ENCODE assay signal across 1 cellular context in genomic region chr16:1379054-1379862, GRCh38.
TF ChIP-seq lines count a peak whose summit lies in the region.

No MANE protein-coding gene starts in this region.

TF ChIP-seq in HepG2, 621 proteins besides CTCF, POLR2A, EP300 and RAD21 (continued from another document and continues in another):
- TF ChIP-seq ZNF354B (CRISPR knock-in tag; IDR thresholded peaks at IDR 0.05), result 0 out of 2 replicates have a peak, but pooled peaks have one; percentile 66
- peak; percentile 81 for TF ChIP-seq NFE2 (CRISPR knock-in tag; IDR thresholded peaks at IDR 0.05)
- TF ChIP-seq MAZ (IDR thresholded peaks at IDR 0.05; ENCODE audit: borderline replicate concordance, low read depth, low read length), result no peak
- TF ChIP-seq MAZ (CRISPR knock-in tag; IDR thresholded peaks at IDR 0.05; ENCODE audit: low read depth), result peak; percentile 29; the same call in 1 of the 2 replicates
- TF ChIP-seq MYC (CRISPR knock-in tag; IDR thresholded peaks at IDR 0.05; ENCODE audit: borderline replicate concordance), result peak; percentile 65; the same call in 1 of the 2 replicates
- no peak for TF ChIP-seq CBFB (CRISPR knock-in tag; IDR thresholded peaks at IDR 0.05)
- peak; percentile 68; the same call in 1 of the 2 replicates for TF ChIP-seq TGIF2 (CRISPR knock-in tag; IDR thresholded peaks at IDR 0.05)
- TF ChIP-seq CHD4 (IDR thresholded peaks at IDR 0.05; ENCODE audit: borderline replicate concordance, low read length), result no peak
- TF ChIP-seq ZNF10 (CRISPR knock-in tag; IDR thresholded peaks at IDR 0.05; ENCODE audit: borderline replicate concordance, low read depth), result no peak
- TF ChIP-seq ZSCAN22 (CRISPR knock-in tag; IDR thresholded peaks at IDR 0.05), result no peak
- TF ChIP-seq SOX5 (CRISPR knock-in tag; IDR thresholded peaks at IDR 0.05; ENCODE audit: borderline replicate concordance), result no peak
- TF ChIP-seq TBX2 (CRISPR knock-in tag; IDR thresholded peaks at IDR 0.05; ENCODE audit: borderline replicate concordance), result peak; percentile 42; the same call in 1 of the 2 replicates
- no peak for TF ChIP-seq ZNF782 (CRISPR knock-in tag; IDR thresholded peaks at IDR 0.05; ENCODE audit: borderline replicate concordance)
- no peak for TF ChIP-seq SMC3 (IDR thresholded peaks at IDR 0.05; ENCODE audit: low read length)
- TF ChIP-seq GLI4 (CRISPR knock-in tag; IDR thresholded peaks at IDR 0.05; ENCODE audit: borderline replicate concordance), result no peak; the same call in 1 of the 2 replicates
- 0 out of 2 replicates have a peak, but pooled peaks have one; percentile 33 for TF ChIP-seq PRDM15 (CRISPR knock-in tag; IDR thresholded peaks at IDR 0.05)
- TF ChIP-seq ZNF781 (CRISPR knock-in tag; IDR thresholded peaks at IDR 0.05; ENCODE audit: borderline replicate concordance, not compliant biosample characterization), result no peak
- TF ChIP-seq RBM22 (optimal IDR thresholded peaks at IDR 0.05; ENCODE audit: low read length), result no peak
- 0 out of 2 replicates have a peak, but pooled peaks have one; percentile 38 for TF ChIP-seq ZSCAN21 (CRISPR knock-in tag; IDR thresholded peaks at IDR 0.05; ENCODE audit: borderline replicate concordance)
- TF ChIP-seq ARNT2 (CRISPR knock-in tag; IDR thresholded peaks at IDR 0.05; ENCODE audit: low read depth), result peak; percentile 54; the same call in 1 of the 2 replicates
- TF ChIP-seq NFE2L1 (CRISPR knock-in tag; IDR thresholded peaks at IDR 0.05; ENCODE audit: borderline replicate concordance), result no peak; the same call in 1 of the 2 replicates
- peak; percentile 66 for TF ChIP-seq HDAC1 (CRISPR knock-in tag; IDR thresholded peaks at IDR 0.05)
- TF ChIP-seq ZHX2 (IDR thresholded peaks at IDR 0.05; ENCODE audit: low read depth), result no peak
- TF ChIP-seq ZHX2 (CRISPR knock-in tag; IDR thresholded peaks at IDR 0.05; ENCODE audit: borderline replicate concordance), result no peak
- no peak for TF ChIP-seq ETV6 (CRISPR knock-in tag; conservative IDR thresholded peaks at IDR 0.05)
- TF ChIP-seq ZNF891 (CRISPR knock-in tag; IDR thresholded peaks at IDR 0.05), result peak; percentile 31; the same call in 1 of the 2 replicates
- no peak for TF ChIP-seq ZNF383 (CRISPR knock-in tag; IDR thresholded peaks at IDR 0.05; ENCODE audit: borderline replicate concordance)
- TF ChIP-seq YEATS4 (CRISPR knock-in tag; IDR thresholded peaks at IDR 0.05; ENCODE audit: borderline replicate concordance), result peak; percentile 53; the same call in 1 of the 2 replicates
- peak; percentile 43 for TF ChIP-seq PHF8 (CRISPR knock-in tag; IDR thresholded peaks at IDR 0.05)
- TF ChIP-seq HDAC2 (CRISPR knock-in tag; IDR thresholded peaks at IDR 0.05), result peak; percentile 52; the same call in 1 of the 2 replicates
- TF ChIP-seq CCAR2 (optimal IDR thresholded peaks at IDR 0.05; ENCODE audit: low read depth, low read length), result no peak
- TF ChIP-seq SALL1 (CRISPR knock-in tag; IDR thresholded peaks at IDR 0.05), result 0 out of 2 replicates have a peak, but pooled peaks have one; percentile 48
- 0 out of 2 replicates have a peak, but pooled peaks have one; percentile 51 for TF ChIP-seq TFDP2 (CRISPR knock-in tag; IDR thresholded peaks at IDR 0.05)
- TF ChIP-seq ZBTB10 (CRISPR knock-in tag; IDR thresholded peaks at IDR 0.05; ENCODE audit: borderline replicate concordance), result no peak
- TF ChIP-seq PAX8 (CRISPR knock-in tag; IDR thresholded peaks at IDR 0.05; ENCODE audit: borderline replicate concordance), result no peak
- TF ChIP-seq ZNF530 (CRISPR knock-in tag; IDR thresholded peaks at IDR 0.05; ENCODE audit: low read depth), result no peak
- TF ChIP-seq TRIM22 (IDR thresholded peaks at IDR 0.05), result no peak
- TF ChIP-seq GFI1 (CRISPR knock-in tag; IDR thresholded peaks at IDR 0.05; ENCODE audit: borderline replicate concordance), result peak; percentile 54; the same call in 1 of the 2 replicates
- peak; percentile 44; the same call in 1 of the 2 replicates for TF ChIP-seq ZNF670 (CRISPR knock-in tag; IDR thresholded peaks at IDR 0.05; ENCODE audit: borderline replicate concordance)
- TF ChIP-seq ATF7-NPFF (CRISPR knock-in tag; IDR thresholded peaks at IDR 0.05; ENCODE audit: low read depth), result peak; percentile 61
- 0 out of 2 replicates have a peak, but pooled peaks have one; percentile 52 for TF ChIP-seq PRMT3 (CRISPR knock-in tag; IDR thresholded peaks at IDR 0.05; ENCODE audit: borderline replicate concordance, low read depth)
- no peak for TF ChIP-seq ZNF280D (CRISPR knock-in tag; IDR thresholded peaks at IDR 0.05)
- no peak; the same call in 1 of the 2 replicates for TF ChIP-seq GATAD1 (CRISPR knock-in tag; IDR thresholded peaks at IDR 0.05)
- TF ChIP-seq HDAC6 (IDR thresholded peaks at IDR 0.05; ENCODE audit: low read depth, low read length), result no peak
